ENCODE assay signal across 17 cellular contexts in the genomic region with DNA sequence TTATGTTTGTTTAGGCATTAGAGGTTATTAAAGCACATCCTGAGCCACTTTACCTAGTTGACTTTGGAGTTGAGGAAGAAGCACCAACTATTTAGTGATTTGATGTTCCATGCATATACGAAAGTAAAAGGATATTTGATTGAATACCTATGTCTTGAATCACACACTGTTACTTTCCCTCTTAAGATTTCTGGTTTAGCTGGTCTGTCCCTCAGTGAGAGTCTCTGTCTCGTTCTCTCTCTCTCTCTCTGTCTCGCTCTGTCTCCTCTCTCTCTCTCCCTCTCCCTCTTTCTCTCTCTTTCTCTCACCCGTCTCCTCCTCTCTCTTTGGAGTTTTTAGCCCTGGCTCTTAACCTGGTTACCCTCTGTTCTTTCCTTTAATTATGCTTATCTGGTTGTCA. TPM values are rescaled to one million over a fixed set of nuclear protein-coding genes. Genes with fewer than 3 reads are reported as not detected.
DNase-seq lines count a peak whose midpoint lies in the region; ATAC-seq and TF ChIP-seq lines count a peak whose summit lies in the region.
"Had no signal": no experiment of that assay in that cellular context is flagged by ENCODE, and none has a peak within 500 bp of the region (broad histone marks: within the 10 kb centered on the region; RNA-seq: fewer than 3 reads in every experiment).

No MANE protein-coding gene starts in this region.

- no peaks in the 10 kb centered on the region for H3K9me3 Mint-ChIP-seq in MCF 10A (ENCODE audit: unreplicated experiment)

- DNase-seq in M059J (ENCODE audit: low read depth) (peak; percentile 36), MCF 10A (ENCODE audit: unreplicated experiment) (no peak), left colon (no peak), suprapubic skin (ENCODE audit: low spot score in 2 of 2) (no peak), MV-4-11 (lab: John Stamatoyannopoulos, UW) (no peak), LoVo (ENCODE audit: low spot score) (no peak)
- DNase-seq in activated CD4-positive, alpha-beta T cell treated with anti-CD3 and anti-CD28 coated beads, Interleukin-2, amount 50 U/mL, for 1 hour: no peak
- DNase-seq: activated CD8-positive, alpha-beta memory T cell treated with anti-CD3 and anti-CD28 coated beads, Interleukin-2, amount 50 U/mL, for 4 hours; activated naive CD4-positive, alpha-beta T cell treated with anti-CD3 and anti-CD28 coated beads, Interleukin-2, amount 50 U/mL, for 16 hours; caudate nucleus; NCI-H524; OCI-M1 had no signal

- peak overlapping the region; percentile 28 for H3K4me3 Mint-ChIP-seq in MCF 10A (ENCODE audit: unreplicated experiment)
- H3K4me3 Mint-ChIP-seq: CD14-positive monocyte had no signal

- no peak for TF ChIP-seq POLR2A in suprapubic skin (IDR thresholded peaks at IDR 0.05)

- intact Hi-C loops in MCF 10A (cut with micrococcal nuclease) (no loop called here), left colon (cut with DNase I, micrococcal nuclease) (no loop called here)

- no peaks in the 10 kb centered on the region for H3K27me3 Mint-ChIP-seq in MCF 10A (ENCODE audit: insufficient read depth, unreplicated experiment)

- peaks cover 29% of the 10 kb centered on the region for H3K36me3 Mint-ChIP-seq in MCF 10A (ENCODE audit: insufficient read depth, unreplicated experiment)

- H3K4me3 ChIP-seq in suprapubic skin: no peak overlapping the region
- H3K4me3 ChIP-seq: prostate gland had no signal

- peak overlapping the region; percentile 20 for H3K27ac ChIP-seq in suprapubic skin
- H3K27ac ChIP-seq: KMS-11 had no signal

- H3K36me3 ChIP-seq in suprapubic skin: no peaks in the 10 kb centered on the region
- H3K36me3 ChIP-seq: prostate gland had no signal

- no peak for TF ChIP-seq EP300 in suprapubic skin (IDR thresholded peaks at IDR 0.05)

- 62% methylated on average over 4 of the region's 4 CpGs for WGBS in suprapubic skin

- H3K27ac Mint-ChIP-seq in MCF 10A (ENCODE audit: low read depth, unreplicated experiment): peak overlapping the region; percentile 81
- H3K27ac Mint-ChIP-seq: CD14-positive monocyte had no signal

- CTCF ChIA-PET in MCF 10A (lab: Yijun Ruan, JAX): interaction anchor here (1.4 kb wide), 1 partner anchor 21 kb away, joined by 6 read pairs; the partner anchor contains the start of gene BTBD18

- peak; percentile 14 for ATAC-seq in left colon
- no peak for ATAC-seq in HG03342 (IDR thresholded peaks at IDR 0.05; ENCODE audit: unreplicated experiment)
- ATAC-seq: activated CD4-positive, CD25-positive, alpha-beta regulatory T cell treated with anti-CD3 and anti-CD28 coated beads, Interleukin-2, amount 50 U/mL, for 24 hours had no signal

- peaks cover 53% of the 10 kb centered on the region for H3K4me1 Mint-ChIP-seq in MCF 10A (ENCODE audit: insufficient read depth, unreplicated experiment)

- no peaks in the 10 kb centered on the region for H3K9me3 ChIP-seq in suprapubic skin
- H3K9me3 ChIP-seq: prostate gland had no signal

- BruUV-seq in MCF 10A (replicated peaks; lab: Mats Ljungman, UMichigan): no TSS peak

- H3K4me1 ChIP-seq in suprapubic skin: peaks cover 76% of the 10 kb centered on the region

- TF ChIP-seq CTCF in MCF 10A (IDR thresholded peaks at IDR 0.05; ENCODE audit: unreplicated experiment) (no peak), suprapubic skin (IDR thresholded peaks at IDR 0.05) (no peak)

- no peaks in the 10 kb centered on the region for H3K27me3 ChIP-seq in suprapubic skin

- POLR2A ChIA-PET in MCF 10A (lab: Yijun Ruan, JAX): interaction anchor here (0.6 to 11.9 kb wide), 3 partner anchors 10 to 16 kb away, joined by 3 to 285 read pairs (median 10); partner anchors contain the start of gene CTNND1

RNA-seq across cellular contexts. Expression of gene CTNND1, which starts 11.0 kb away (rescaled TPM):
- total RNA-seq in M059J (2014; rRNA removed; shearing (Covaris generic)): 50.5 and 73.8 TPM in 2 replicates
- 114 and 118 TPM in 2 replicates for total RNA-seq in MCF 10A (2022)
- 100 to 1,000 TPM; 458 to 553 TPM for total RNA-seq in left colon
- 100 to 1,000 TPM; 216 to 336 (median 223) TPM for total RNA-seq in suprapubic skin

RNA-seq across cellular contexts. Expression of gene BTBD18, which starts 20.9 kb away (rescaled TPM):
- not detected in 2 replicates for total RNA-seq in M059J (2014; rRNA removed; shearing (Covaris generic))
- not detected in 2 replicates for total RNA-seq in MCF 10A (2022)
- total RNA-seq in left colon: not detected
- not detected for total RNA-seq in suprapubic skin

RNA-seq across cellular contexts. Expression of gene SELENOH, which starts 31.3 kb away (rescaled TPM):
- total RNA-seq in M059J (2014; rRNA removed; shearing (Covaris generic)): 275 and 279 TPM in 2 replicates
- total RNA-seq in MCF 10A (2022) (60.3 and 84.5 TPM in 2 replicates), left colon (10 to 100 TPM; 64.0 to 77.4 TPM), suprapubic skin (10 to 100 TPM; 62.0 to 74.6 (median 67.5) TPM)
